2 cellular contexts compared by ENCODE assay signal in the genomic region with DNA sequence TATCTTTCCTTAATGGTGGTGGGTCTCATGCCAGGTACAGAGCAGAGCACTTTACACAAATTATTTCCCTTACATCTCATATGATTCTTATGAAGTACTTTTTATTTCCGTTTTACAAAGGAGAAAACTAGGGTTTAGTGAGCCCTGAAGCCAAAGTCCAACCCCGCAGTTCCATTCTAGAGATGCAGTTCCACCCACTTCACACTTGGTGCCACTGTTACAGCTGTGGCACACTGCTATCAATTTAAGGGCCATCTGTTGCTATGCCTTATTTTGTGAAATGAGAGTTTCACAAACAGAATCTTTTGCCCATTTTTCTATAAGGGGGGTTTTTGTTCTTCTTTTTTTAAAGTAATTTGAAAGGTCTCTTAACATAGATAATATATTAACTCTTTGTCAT.
A peak's percentile ranks its signal among the peaks of the same experiment; 100 is the strongest.
TF ChIP-seq lines count a peak whose summit lies in the region.

No MANE protein-coding gene starts in this region.

TF ChIP-seq in HEK293, 187 proteins besides CTCF, POLR2A, EP300 and RAD21:
- TF ChIP-seq SCRT2 (tag by site-specific recombination; IDR thresholded peaks at IDR 0.05) (peak; percentile 81), ZNF394 (tag by site-specific recombination; IDR thresholded peaks at IDR 0.05; ENCODE audit: borderline replicate concordance) (no peak)

TF ChIP-seq in HepG2, 621 proteins besides CTCF, POLR2A, EP300 and RAD21:
- peak; percentile 55 for TF ChIP-seq SMC3 (IDR thresholded peaks at IDR 0.05; ENCODE audit: low read length)
- TF ChIP-seq, protein P1, sequence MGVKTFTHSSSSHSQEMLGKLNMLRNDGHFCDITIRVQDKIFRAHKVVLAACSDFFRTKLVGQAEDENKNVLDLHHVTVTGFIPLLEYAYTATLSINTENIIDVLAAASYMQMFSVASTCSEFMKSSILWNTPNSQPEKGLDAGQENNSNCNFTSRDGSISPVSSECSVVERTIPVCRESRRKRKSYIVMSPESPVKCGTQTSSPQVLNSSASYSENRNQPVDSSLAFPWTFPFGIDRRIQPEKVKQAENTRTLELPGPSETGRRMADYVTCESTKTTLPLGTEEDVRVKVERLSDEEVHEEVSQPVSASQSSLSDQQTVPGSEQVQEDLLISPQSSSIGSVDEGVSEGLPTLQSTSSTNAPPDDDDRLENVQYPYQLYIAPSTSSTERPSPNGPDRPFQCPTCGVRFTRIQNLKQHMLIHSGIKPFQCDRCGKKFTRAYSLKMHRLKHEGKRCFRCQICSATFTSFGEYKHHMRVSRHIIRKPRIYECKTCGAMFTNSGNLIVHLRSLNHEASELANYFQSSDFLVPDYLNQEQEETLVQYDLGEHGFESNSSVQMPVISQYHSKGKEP (CRISPR knock-in tag; IDR thresholded peaks at IDR 0.05): no peak
- no peak for TF ChIP-seq CEBPB (IDR thresholded peaks at IDR 0.05; ENCODE audit: borderline replicate concordance, low read depth, low read length)
- peak; percentile 66 for TF ChIP-seq HNF4A (CRISPR knock-in tag; IDR thresholded peaks at IDR 0.05)
- no peak for TF ChIP-seq ZNF367 (CRISPR knock-in tag; IDR thresholded peaks at IDR 0.05; ENCODE audit: borderline replicate concordance)
- TF ChIP-seq, protein P2, sequence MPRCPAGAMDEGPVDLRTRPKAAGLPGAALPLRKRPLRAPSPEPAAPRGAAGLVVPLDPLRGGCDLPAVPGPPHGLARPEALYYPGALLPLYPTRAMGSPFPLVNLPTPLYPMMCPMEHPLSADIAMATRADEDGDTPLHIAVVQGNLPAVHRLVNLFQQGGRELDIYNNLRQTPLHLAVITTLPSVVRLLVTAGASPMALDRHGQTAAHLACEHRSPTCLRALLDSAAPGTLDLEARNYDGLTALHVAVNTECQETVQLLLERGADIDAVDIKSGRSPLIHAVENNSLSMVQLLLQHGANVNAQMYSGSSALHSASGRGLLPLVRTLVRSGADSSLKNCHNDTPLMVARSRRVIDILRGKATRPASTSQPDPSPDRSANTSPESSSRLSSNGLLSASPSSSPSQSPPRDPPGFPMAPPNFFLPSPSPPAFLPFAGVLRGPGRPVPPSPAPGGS (CRISPR knock-in tag; IDR thresholded peaks at IDR 0.05): no peak
- no peak for TF ChIP-seq ZNF660 (CRISPR knock-in tag; IDR thresholded peaks at IDR 0.05; ENCODE audit: borderline replicate concordance, low read depth)
- TF ChIP-seq STAG1 (CRISPR knock-in tag; IDR thresholded peaks at IDR 0.05): peak; percentile 42
